ENCODE assay signal across 1 cellular context in genomic region chr19:33508941-33509614, GRCh38.
TF ChIP-seq lines count a peak whose summit lies in the region.

No MANE protein-coding gene starts in this region.

TF ChIP-seq in liver, 16 proteins besides CTCF, POLR2A, EP300 and RAD21:
- no peak for TF ChIP-seq REST (IDR thresholded peaks at IDR 0.05)
- TF ChIP-seq, protein P1, sequence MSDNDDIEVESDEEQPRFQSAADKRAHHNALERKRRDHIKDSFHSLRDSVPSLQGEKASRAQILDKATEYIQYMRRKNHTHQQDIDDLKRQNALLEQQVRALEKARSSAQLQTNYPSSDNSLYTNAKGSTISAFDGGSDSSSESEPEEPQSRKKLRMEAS (IDR thresholded peaks at IDR 0.05): no peak
- TF ChIP-seq HNF4A (conservative IDR thresholded peaks at IDR 0.05): peak in 1 of 2 donors; percentile 57
- no peak for TF ChIP-seq FOXA1 (IDR thresholded peaks at IDR 0.05)
- no peak for TF ChIP-seq SP1 (IDR thresholded peaks at IDR 0.05)
- no peak for TF ChIP-seq ATF3 (IDR thresholded peaks at IDR 0.05)
- no peak for TF ChIP-seq EGR1 (IDR thresholded peaks at IDR 0.05; ENCODE audit: low read depth in 2 of 2)
- no peak for TF ChIP-seq JUND (IDR thresholded peaks at IDR 0.05)
- peak; percentile 16 to 70 for TF ChIP-seq RXRA (IDR thresholded peaks at IDR 0.05)
- no peak for TF ChIP-seq NR2F2 (IDR thresholded peaks at IDR 0.05)
- TF ChIP-seq GABPA (IDR thresholded peaks at IDR 0.05 in 1 of 2, conservative IDR thresholded peaks at IDR 0.05 in 1 of 2): no peak
